Comparison of ENCODE assay signal across 18 cellular contexts in the genomic region with DNA sequence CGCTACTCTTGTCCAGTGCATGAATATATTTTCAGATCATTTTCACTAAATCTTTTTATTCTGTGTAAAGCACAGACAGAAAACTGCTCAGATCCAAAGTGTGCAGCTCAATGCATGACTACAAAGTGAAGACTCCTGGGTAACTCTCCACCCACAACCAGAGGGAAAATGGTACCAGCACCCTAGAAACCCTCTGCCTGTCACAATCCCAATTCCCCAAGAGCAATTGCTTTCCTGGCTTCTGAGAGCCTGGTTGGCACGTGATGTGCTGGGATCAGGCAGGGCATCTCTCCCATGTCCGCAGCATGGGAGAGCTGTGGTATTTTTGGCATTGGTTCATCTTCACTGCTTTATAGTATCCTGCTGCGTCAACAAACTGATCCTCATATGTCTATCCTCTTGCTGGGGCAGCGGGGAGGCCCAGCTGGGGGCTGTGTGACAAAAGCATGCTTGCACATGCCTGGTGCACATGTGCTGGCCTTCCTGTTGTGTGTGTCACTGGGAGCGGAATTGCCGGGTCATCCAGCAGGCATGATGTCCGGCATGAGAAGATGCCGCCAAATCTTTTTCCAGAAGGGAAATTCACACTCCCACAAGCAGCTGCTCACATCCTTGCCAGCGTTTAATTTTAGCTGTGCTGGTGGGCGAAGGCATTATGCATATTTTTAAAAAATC.
"Had no signal": no experiment of that assay in that cellular context is flagged by ENCODE, and none has a peak within 500 bp of the region (broad histone marks: within the 10 kb centered on the region; RNA-seq: fewer than 3 reads in every experiment).

No MANE protein-coding gene starts in this region.

- H3K9ac ChIP-seq: neural progenitor cell had no signal

- H3K9me3 Mint-ChIP-seq: T-helper 2 cell treated with Interferon-gamma antibody and Interleukin-4, amounts not matched to agents 5 μg/mL and 100 μg/mL, for 36 hours had no signal

- H3K27me3 ChIP-seq: ascending aorta, neural progenitor cell, pancreas, transverse colon had no signal

- H3K27ac Mint-ChIP-seq: neural progenitor cell; T-helper 2 cell treated with Interferon-gamma antibody and Interleukin-4, amounts not matched to agents 5 μg/mL and 100 μg/mL, for 36 hours had no signal

- H3K9me3 ChIP-seq: ascending aorta, breast epithelium, pancreas, transverse colon had no signal

- H3K36me3 ChIP-seq: ascending aorta, breast epithelium, neural progenitor cell, pancreas, transverse colon had no signal

- H3K4me1 ChIP-seq: ascending aorta, breast epithelium, neural progenitor cell, pancreas, transverse colon had no signal

- H3K27ac ChIP-seq: ascending aorta, breast epithelium, neural progenitor cell, pancreas, skin epidermis, transverse colon had no signal

- H3K4me3 Mint-ChIP-seq: neural progenitor cell; T-helper 2 cell treated with Interferon-gamma antibody and Interleukin-4, amounts not matched to agents 5 μg/mL and 100 μg/mL, for 36 hours had no signal

- ATAC-seq: pancreas had no signal

- DNase-seq: activated CD4-positive, alpha-beta T cell treated with anti-CD3 and anti-CD28 coated beads, Interleukin-2, amount 50 U/mL, for 1 hour; activated CD4-positive, CD25-positive, alpha-beta regulatory T cell; activated CD8-positive, alpha-beta memory T cell treated with anti-CD3 and anti-CD28 coated beads for 24 hours; activated naive CD4-positive, alpha-beta T cell treated with Interleukin-2 at 50 U/mL for 16 hours; activated T-cell treated with anti-CD3 and anti-CD28 coated beads for 4 hours; erythroblast; kidney glomerular epithelial cell; stimulated activated CD4-positive, alpha-beta T cell treated with anti-CD3 and anti-CD28 coated beads, Interleukin-4, amount 100 ng/mL, for 24 hours; stimulated activated naive CD4-positive, alpha-beta T cell treated with Interleukin-2 at 50 U/mL for 16 hours; substantia nigra; transverse colon had no signal

- H3K4me3 ChIP-seq: ascending aorta, breast epithelium, dorsolateral prefrontal cortex, neural progenitor cell, pancreas, skin epidermis, transverse colon had no signal
